ENCODE assay signal across 1 cellular context in the genomic region with DNA sequence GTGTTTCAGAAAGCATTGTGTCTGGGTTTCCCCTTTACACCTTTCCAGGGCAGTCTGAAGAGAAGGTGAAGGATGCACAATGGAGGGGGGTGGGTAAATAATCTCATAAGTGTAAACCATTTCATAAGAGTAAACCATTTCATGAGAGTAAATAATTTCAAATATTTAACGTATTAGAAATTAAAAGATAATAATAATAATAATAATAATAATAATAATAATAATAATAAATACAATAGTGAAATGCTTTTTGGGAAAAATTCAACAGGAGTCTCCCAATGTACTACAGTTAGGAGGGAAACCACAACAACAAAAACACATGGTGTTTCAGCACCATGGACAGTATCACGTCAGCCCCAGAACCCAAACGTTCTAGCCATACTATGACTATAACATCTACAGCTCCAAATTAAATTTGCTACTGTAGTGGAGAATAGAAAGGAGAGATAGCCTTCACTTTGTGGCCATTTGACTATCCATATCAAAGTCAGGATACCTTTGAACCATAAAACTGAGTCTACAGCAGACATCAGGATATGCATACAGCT.
TF ChIP-seq lines count a peak whose summit lies in the region.

No MANE protein-coding gene starts in this region.

TF ChIP-seq in H1, 55 proteins besides CTCF, POLR2A, EP300 and RAD21:
- TF ChIP-seq, protein P1, sequence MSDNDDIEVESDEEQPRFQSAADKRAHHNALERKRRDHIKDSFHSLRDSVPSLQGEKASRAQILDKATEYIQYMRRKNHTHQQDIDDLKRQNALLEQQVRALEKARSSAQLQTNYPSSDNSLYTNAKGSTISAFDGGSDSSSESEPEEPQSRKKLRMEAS (IDR thresholded peaks at IDR 0.05) = peak; percentile 90
- TF ChIP-seq TCF12 (IDR thresholded peaks at IDR 0.05; ENCODE audit: low read depth, low read length) (no peak), SIN3A (conservative IDR thresholded peaks at IDR 0.05 in 1 of 2, IDR thresholded peaks at IDR 0.05 in 1 of 2; ENCODE audit: low read depth in 1 of 2, low read length in 2 of 2) (peak; percentile 88 to 90; a peak in 3 of 4 replicates)
